Comparison of ENCODE assay signal across 1 cellular context in genomic region chr5:157535042-157535865, GRCh38.
A peak's percentile ranks its signal among the peaks of the same experiment; 100 is the strongest.
TF ChIP-seq lines count a peak whose summit lies in the region.

No MANE protein-coding gene starts in this region.

TF ChIP-seq in K562, 482 proteins besides CTCF, POLR2A, EP300 and RAD21 (continued from another document and continues in another):
- TF ChIP-seq, protein P1, sequence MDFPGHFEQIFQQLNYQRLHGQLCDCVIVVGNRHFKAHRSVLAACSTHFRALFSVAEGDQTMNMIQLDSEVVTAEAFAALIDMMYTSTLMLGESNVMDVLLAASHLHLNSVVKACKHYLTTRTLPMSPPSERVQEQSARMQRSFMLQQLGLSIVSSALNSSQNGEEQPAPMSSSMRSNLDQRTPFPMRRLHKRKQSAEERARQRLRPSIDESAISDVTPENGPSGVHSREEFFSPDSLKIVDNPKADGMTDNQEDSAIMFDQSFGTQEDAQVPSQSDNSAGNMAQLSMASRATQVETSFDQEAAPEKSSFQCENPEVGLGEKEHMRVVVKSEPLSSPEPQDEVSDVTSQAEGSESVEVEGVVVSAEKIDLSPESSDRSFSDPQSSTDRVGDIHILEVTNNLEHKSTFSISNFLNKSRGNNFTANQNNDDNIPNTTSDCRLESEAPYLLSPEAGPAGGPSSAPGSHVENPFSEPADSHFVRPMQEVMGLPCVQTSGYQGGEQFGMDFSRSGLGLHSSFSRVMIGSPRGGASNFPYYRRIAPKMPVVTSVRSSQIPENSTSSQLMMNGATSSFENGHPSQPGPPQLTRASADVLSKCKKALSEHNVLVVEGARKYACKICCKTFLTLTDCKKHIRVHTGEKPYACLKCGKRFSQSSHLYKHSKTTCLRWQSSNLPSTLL (IDR thresholded peaks at IDR 0.05), result no peak
- TF ChIP-seq HNRNPL (IDR thresholded peaks at IDR 0.05; ENCODE audit: low read depth, low read length) (no peak), MGA (IDR thresholded peaks at IDR 0.05) (no peak), FOXJ3 (CRISPR knock-in tag; IDR thresholded peaks at IDR 0.05) (no peak), KAT2B (IDR thresholded peaks at IDR 0.05; ENCODE audit: low read depth, low read length) (no peak), CUX1 (CRISPR knock-in tag; IDR thresholded peaks at IDR 0.05) (no peak), ATF1 (CRISPR knock-in tag; IDR thresholded peaks at IDR 0.05) (no peak), ATF1 (tag; IDR thresholded peaks at IDR 0.05) (peak; percentile 41; the same call in 1 of the 2 replicates), BCOR (IDR thresholded peaks at IDR 0.05) (no peak), KAT8 (IDR thresholded peaks at IDR 0.05; ENCODE audit: low read depth) (no peak), ZKSCAN8 (CRISPR knock-in tag; IDR thresholded peaks at IDR 0.05) (no peak), ZNF277 (CRISPR knock-in tag; IDR thresholded peaks at IDR 0.05; ENCODE audit: borderline replicate concordance) (no peak), GTF2A2 (tag; IDR thresholded peaks at IDR 0.05) (no peak), POLR2AphosphoS5 (IDR thresholded peaks at IDR 0.05; ENCODE audit: control insufficient read depth, insufficient read depth, low read depth, low read length) (no peak), MXI1 (IDR thresholded peaks at IDR 0.05; ENCODE audit: low read depth, low read length) (no peak), BRCA1 (IDR thresholded peaks at IDR 0.05) (no peak), BRCA1 (CRISPR knock-in tag; IDR thresholded peaks at IDR 0.05) (no peak), CBX1 (IDR thresholded peaks at IDR 0.05; ENCODE audit: low read depth) (no peak), GTF2B (IDR thresholded peaks at IDR 0.05; ENCODE audit: extremely low read depth, insufficient read length) (no peak), TAL1 (IDR thresholded peaks at IDR 0.05) (peak; percentile 55; the same call in 1 of the 2 replicates), ZBTB34 (CRISPR knock-in tag; IDR thresholded peaks at IDR 0.05) (no peak), ZNF311 (CRISPR knock-in tag; IDR thresholded peaks at IDR 0.05) (no peak), ZNF124 (CRISPR knock-in tag; IDR thresholded peaks at IDR 0.05) (no peak), SMAD3 (CRISPR knock-in tag; conservative IDR thresholded peaks at IDR 0.05) (no peak), PRMT5 (CRISPR knock-in tag; IDR thresholded peaks at IDR 0.05) (no peak)
- TF ChIP-seq, protein P2, sequence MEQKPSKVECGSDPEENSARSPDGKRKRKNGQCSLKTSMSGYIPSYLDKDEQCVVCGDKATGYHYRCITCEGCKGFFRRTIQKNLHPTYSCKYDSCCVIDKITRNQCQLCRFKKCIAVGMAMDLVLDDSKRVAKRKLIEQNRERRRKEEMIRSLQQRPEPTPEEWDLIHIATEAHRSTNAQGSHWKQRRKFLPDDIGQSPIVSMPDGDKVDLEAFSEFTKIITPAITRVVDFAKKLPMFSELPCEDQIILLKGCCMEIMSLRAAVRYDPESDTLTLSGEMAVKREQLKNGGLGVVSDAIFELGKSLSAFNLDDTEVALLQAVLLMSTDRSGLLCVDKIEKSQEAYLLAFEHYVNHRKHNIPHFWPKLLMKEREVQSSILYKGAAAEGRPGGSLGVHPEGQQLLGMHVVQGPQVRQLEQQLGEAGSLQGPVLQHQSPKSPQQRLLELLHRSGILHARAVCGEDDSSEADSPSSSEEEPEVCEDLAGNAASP (IDR thresholded peaks at IDR 0.05), result no peak; the same call in none of the 2 replicates
- TF ChIP-seq, protein P3, sequence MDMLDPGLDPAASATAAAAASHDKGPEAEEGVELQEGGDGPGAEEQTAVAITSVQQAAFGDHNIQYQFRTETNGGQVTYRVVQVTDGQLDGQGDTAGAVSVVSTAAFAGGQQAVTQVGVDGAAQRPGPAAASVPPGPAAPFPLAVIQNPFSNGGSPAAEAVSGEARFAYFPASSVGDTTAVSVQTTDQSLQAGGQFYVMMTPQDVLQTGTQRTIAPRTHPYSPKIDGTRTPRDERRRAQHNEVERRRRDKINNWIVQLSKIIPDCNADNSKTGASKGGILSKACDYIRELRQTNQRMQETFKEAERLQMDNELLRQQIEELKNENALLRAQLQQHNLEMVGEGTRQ (CRISPR knock-in tag; IDR thresholded peaks at IDR 0.05), result no peak
- TF ChIP-seq, protein P4, sequence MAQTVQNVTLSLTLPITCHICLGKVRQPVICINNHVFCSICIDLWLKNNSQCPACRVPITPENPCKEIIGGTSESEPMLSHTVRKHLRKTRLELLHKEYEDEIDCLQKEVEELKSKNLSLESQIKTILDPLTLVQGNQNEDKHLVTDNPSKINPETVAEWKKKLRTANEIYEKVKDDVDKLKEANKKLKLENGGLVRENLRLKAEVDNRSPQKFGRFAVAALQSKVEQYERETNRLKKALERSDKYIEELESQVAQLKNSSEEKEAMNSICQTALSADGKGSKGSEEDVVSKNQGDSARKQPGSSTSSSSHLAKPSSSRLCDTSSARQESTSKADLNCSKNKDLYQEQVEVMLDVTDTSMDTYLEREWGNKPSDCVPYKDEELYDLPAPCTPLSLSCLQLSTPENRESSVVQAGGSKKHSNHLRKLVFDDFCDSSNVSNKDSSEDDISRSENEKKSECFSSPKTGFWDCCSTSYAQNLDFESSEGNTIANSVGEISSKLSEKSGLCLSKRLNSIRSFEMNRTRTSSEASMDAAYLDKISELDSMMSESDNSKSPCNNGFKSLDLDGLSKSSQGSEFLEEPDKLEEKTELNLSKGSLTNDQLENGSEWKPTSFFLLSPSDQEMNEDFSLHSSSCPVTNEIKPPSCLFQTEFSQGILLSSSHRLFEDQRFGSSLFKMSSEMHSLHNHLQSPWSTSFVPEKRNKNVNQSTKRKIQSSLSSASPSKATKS (CRISPR knock-in tag; IDR thresholded peaks at IDR 0.05), result no peak
